ENCODE assay signal across 9 cellular contexts in the genomic region with DNA sequence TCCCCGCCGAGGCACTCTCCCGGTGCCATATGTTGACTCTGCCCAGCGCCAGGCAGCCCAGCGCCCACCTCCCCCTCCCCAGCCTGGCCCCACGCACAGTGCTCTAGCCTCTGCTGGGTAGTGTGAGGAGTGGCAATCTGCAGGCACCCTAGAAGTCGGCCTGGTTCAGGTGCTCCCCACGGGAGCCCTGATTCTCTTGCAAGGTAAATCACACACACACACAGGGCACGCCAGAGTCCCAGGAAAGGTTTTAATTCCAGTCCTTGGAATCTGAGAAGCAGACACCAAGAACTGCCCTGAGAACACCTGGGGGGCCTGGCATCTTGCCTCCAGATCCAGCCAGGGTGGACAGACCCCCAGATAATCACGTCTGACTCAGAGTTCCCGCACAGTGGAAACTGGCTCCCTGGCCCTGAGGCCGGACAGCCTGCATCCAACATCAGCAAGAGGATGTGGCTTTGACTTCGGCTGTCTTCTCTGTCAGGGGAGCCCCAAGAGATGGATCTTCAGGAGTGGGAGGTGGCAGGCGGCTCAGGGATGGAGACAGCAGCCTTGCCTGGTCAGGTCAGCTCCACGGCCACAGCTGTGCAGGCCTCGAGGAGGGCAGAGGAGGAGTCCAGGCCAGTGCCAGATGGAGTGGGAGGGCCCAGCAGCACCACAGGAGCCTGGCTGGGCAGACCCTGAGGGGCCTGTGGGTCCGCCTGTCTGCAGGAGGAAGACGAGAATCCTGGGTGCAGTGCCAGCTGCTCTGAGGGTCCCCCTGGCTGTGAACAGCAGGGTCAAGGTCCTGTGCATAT. TPM values are rescaled to one million over a fixed set of nuclear protein-coding genes. Genes with fewer than 3 reads are reported as not detected.
DNase-seq lines count a peak whose midpoint lies in the region; ATAC-seq and TF ChIP-seq lines count a peak whose summit lies in the region.
"Had no signal": no experiment of that assay in that cellular context is flagged by ENCODE, and none has a peak within 500 bp of the region (broad histone marks: within the 10 kb centered on the region; RNA-seq: fewer than 3 reads in every experiment).

No MANE protein-coding gene starts in this region.

- H3K4ac ChIP-seq in neuronal stem cell (ENCODE audit: low read length): no peak overlapping the region

- no peak for ATAC-seq in PC-3
- no peak for ATAC-seq in GM18907 (IDR thresholded peaks at IDR 0.05; ENCODE audit: unreplicated experiment)

- peak overlapping the region; percentile 6 for H2BK15ac ChIP-seq in neuronal stem cell (ENCODE audit: low read length)

- H2AFZ ChIP-seq in PC-3 (ENCODE audit: low read length) (no peak overlapping the region), neuronal stem cell (ENCODE audit: low read length) (no peak overlapping the region)

- TF ChIP-seq CTCF in PC-3 (conservative IDR thresholded peaks at IDR 0.05; ENCODE audit: low read depth, low read length): no peak

- H2BK5ac ChIP-seq in neuronal stem cell (ENCODE audit: low read length): no peak overlapping the region

- intact Hi-C loops in PC-3 (cut with micrococcal nuclease): no loop called here

- H3K9me3 ChIP-seq in PC-3 (ENCODE audit: low read length) (no peaks in the 10 kb centered on the region), ectodermal cell (ENCODE audit: control insufficient read depth, low read length) (no peaks in the 10 kb centered on the region), neuronal stem cell (replicated peaks in 1 of 2; ENCODE audit: control insufficient read depth in 2 of 2, insufficient read depth in 1 of 2, low read depth in 1 of 2, low read length in 2 of 2) (peaks cover 0 to 3% of the 10 kb centered on the region in 2 donors)

- H4K8ac ChIP-seq in neuronal stem cell (ENCODE audit: low read depth, low read length): no peak overlapping the region

- POLR2A ChIA-PET in PC-3 (lab: Charles Lee; ENCODE audit: unreplicated experiment): interaction anchor here (1.2 kb wide), 1 partner anchor 48 kb away, joined by 11 read pairs; a partner anchor contains a TSS

- H3K4me1 ChIP-seq in PC-3 (ENCODE audit: insufficient read depth, low read length) (peaks cover 31% of the 10 kb centered on the region), ectodermal cell (ENCODE audit: control insufficient read depth, insufficient read depth, low read length) (peaks cover 15% of the 10 kb centered on the region), neuronal stem cell (ENCODE audit: control insufficient read depth in 2 of 2, insufficient read depth in 1 of 2, low read depth in 1 of 2, low read length in 2 of 2) (peaks cover 15 to 24% of the 10 kb centered on the region in 2 donors)

- no peak overlapping the region for H3K4me3 ChIP-seq in PC-3 (ENCODE audit: low read length)
- no peak overlapping the region for H3K4me3 ChIP-seq in ectodermal cell (ENCODE audit: insufficient read depth, low read depth, low read length)
- no peak overlapping the region for H3K4me3 ChIP-seq in neuronal stem cell (ENCODE audit: low read length in 2 of 2)

- CTCF ChIA-PET in PC-3 (lab: Charles Lee): interaction anchor here (2.6 kb wide), 1 partner anchor 25 kb away, joined by 21 read pairs; no protein-coding TSS in a partner anchor

- 84 to 85% methylated on average over 18 of the region's 18 CpGs for WGBS in ectodermal cell, 2 experiments
- no CpG with 5 or more reads among the region's 18 CpGs for WGBS in neuronal stem cell (ENCODE audit: extremely low coverage in 2 of 2, insufficient read length in 2 of 2, insufficient replicate concordance in 1 of 2), 2 donors

- H3K79me1 ChIP-seq in neuronal stem cell (ENCODE audit: low read depth, low read length): peaks cover 8% of the 10 kb centered on the region

- peak overlapping the region; percentile 96 for H3K4me2 ChIP-seq in PC-3 (ENCODE audit: low read length)
- H3K4me2 ChIP-seq in neuronal stem cell (ENCODE audit: insufficient read depth, low read length, poor library complexity, severe bottlenecking): no peak overlapping the region

- H3K79me2 ChIP-seq in PC-3 (ENCODE audit: low read length): peaks cover 17% of the 10 kb centered on the region

- H4K91ac ChIP-seq in neuronal stem cell (ENCODE audit: low read depth, low read length, poor library complexity): no peak overlapping the region

- no peak overlapping the region for H3K23ac ChIP-seq in neuronal stem cell (ENCODE audit: low read depth, low read length, poor library complexity)

- peak overlapping the region; percentile 67 for H3K18ac ChIP-seq in neuronal stem cell (ENCODE audit: low read length)

- H3K9ac ChIP-seq in PC-3 (ENCODE audit: low read length): peak overlapping the region; percentile 44
- peak overlapping the region; percentile 12 for H3K9ac ChIP-seq in neuronal stem cell (ENCODE audit: low read depth, low read length, poor library complexity)

- H3K27ac ChIP-seq in PC-3 (ENCODE audit: low read length) (peak overlapping the region; percentile 96), ectodermal cell (ENCODE audit: insufficient read depth, low read depth, low read length, poor library complexity, severe bottlenecking) (peak overlapping the region; percentile 72), neuronal stem cell (replicated peaks; ENCODE audit: low read length) (peak overlapping the region; percentile 12)
- H3K27ac ChIP-seq: VCaP had no signal

- H3K14ac ChIP-seq in neuronal stem cell (ENCODE audit: low read length): no peak overlapping the region

- no peak overlapping the region for H2BK120ac ChIP-seq in neuronal stem cell (ENCODE audit: low read depth, low read length)

- H2AK5ac ChIP-seq in neuronal stem cell (ENCODE audit: low read depth, low read length): no peak overlapping the region

- DNase-seq in DMS 273 treated with DMSO at 0.1 percent for 48 hours (lab: John Stamatoyannopoulos, UW) (peak; percentile 77), PC-3 (no peak), neuronal stem cell (ENCODE audit: low spot score) (no peak), NOMO-1 (lab: John Stamatoyannopoulos, UW; ENCODE audit: unreplicated experiment in 2 of 2) (no peak), H4 (ENCODE audit: low spot score) (no peak)
- no peak for DNase-seq in activated CD4-positive, CD25-positive, alpha-beta regulatory T cell (lab: John Stamatoyannopoulos, UW)

- H3K27me3 ChIP-seq in PC-3 (ENCODE audit: low read length) (no peaks in the 10 kb centered on the region), ectodermal cell (ENCODE audit: control insufficient read depth, insufficient read depth, low read length, poor library complexity, severe bottlenecking) (peaks cover 6% of the 10 kb centered on the region), neuronal stem cell (ENCODE audit: control insufficient read depth in 3 of 3, insufficient read depth in 3 of 3, low read depth in 1 of 3, low read length in 3 of 3) (no peaks in the 10 kb centered on the region)

- no peaks in the 10 kb centered on the region for H4K20me1 ChIP-seq in PC-3 (ENCODE audit: low read length)

- H3K9me2 ChIP-seq in PC-3 (replicated peaks; ENCODE audit: low read length): no peaks in the 10 kb centered on the region

- H2BK12ac ChIP-seq in neuronal stem cell (ENCODE audit: low read length): peak overlapping the region; percentile 16

- no TSS peak for BruUV-seq in PC-3 (replicated peaks; lab: Mats Ljungman, UMichigan)

- peaks cover 27% of the 10 kb centered on the region; the same call in 1 of the 2 replicates for H3K36me3 ChIP-seq in PC-3 (ENCODE audit: low read depth, low read length)
- H3K36me3 ChIP-seq in ectodermal cell (ENCODE audit: control insufficient read depth, insufficient read depth, low read length): peaks cover 8% of the 10 kb centered on the region
- H3K36me3 ChIP-seq in neuronal stem cell (replicated peaks in 1 of 2; ENCODE audit: control insufficient read depth in 2 of 2, insufficient read depth in 2 of 2, low read length in 2 of 2): peaks cover 33 to 44% of the 10 kb centered on the region in 2 donors

- peaks cover 7% of the 10 kb centered on the region for H3F3A ChIP-seq in PC-3 (ENCODE audit: low read length, unreplicated experiment)

RNA-seq across cellular contexts. Expression of a gene that starts 1.1 kb away (rescaled TPM):
- 41.2 and 71.8 TPM in 2 replicates for total RNA-seq in PC-3 (2014; rRNA removed)
- polyA plus RNA-seq in ectodermal cell (2013, experiment 1 of 4): 5.1 TPM
- 4.4 TPM for polyA plus RNA-seq in ectodermal cell (2013, experiment 2 of 4)
- polyA plus RNA-seq in ectodermal cell (2013, experiment 3 of 4): 3.4 TPM
- polyA plus RNA-seq in ectodermal cell (2013, experiment 4 of 4): 3.3 TPM
- 2.4 TPM for polyA plus RNA-seq in neuronal stem cell (2013, experiment 1 of 2)
- polyA plus RNA-seq in neuronal stem cell (2013, experiment 2 of 2): 2.1 TPM
- 4.3 and 7.4 TPM in 2 replicates for total RNA-seq in H4 (2014; rRNA removed; shearing (Covaris generic))

RNA-seq across cellular contexts. Expression of a gene that starts 7.6 kb away (rescaled TPM):
- total RNA-seq in PC-3 (2014; rRNA removed): 123 and 176 TPM in 2 replicates
- 35.4 TPM for polyA plus RNA-seq in ectodermal cell (2013, experiment 1 of 4)
- 37.6 TPM for polyA plus RNA-seq in ectodermal cell (2013, experiment 2 of 4)
- polyA plus RNA-seq in ectodermal cell (2013, experiment 3 of 4): 29.6 TPM
- 30.4 TPM for polyA plus RNA-seq in ectodermal cell (2013, experiment 4 of 4)
- 23.5 TPM for polyA plus RNA-seq in neuronal stem cell (2013, experiment 1 of 2)
- polyA plus RNA-seq in neuronal stem cell (2013, experiment 2 of 2): 21.8 TPM
- total RNA-seq in H4 (2014; rRNA removed; shearing (Covaris generic)): 88.2 and 107 TPM in 2 replicates

RNA-seq across cellular contexts. Expression of a gene that starts 10.1 kb away (rescaled TPM):
- 38.9 and 41.1 TPM in 2 replicates for total RNA-seq in PC-3 (2014; rRNA removed)
- polyA plus RNA-seq in ectodermal cell (2013, experiment 1 of 4): 51.4 TPM
- 50.2 TPM for polyA plus RNA-seq in ectodermal cell (2013, experiment 2 of 4)
- polyA plus RNA-seq in ectodermal cell (2013, experiment 3 of 4): 45.4 TPM
- polyA plus RNA-seq in ectodermal cell (2013, experiment 4 of 4): 47.5 TPM
- 31.8 TPM for polyA plus RNA-seq in neuronal stem cell (2013, experiment 1 of 2)
- 30.8 TPM for polyA plus RNA-seq in neuronal stem cell (2013, experiment 2 of 2)
- total RNA-seq in H4 (2014; rRNA removed; shearing (Covaris generic)): 24.5 and 25.2 TPM in 2 replicates

RNA-seq across cellular contexts. Expression of a gene that starts 20.5 kb away (rescaled TPM):
- not detected in 2 replicates for total RNA-seq in PC-3 (2014; rRNA removed)
- 3.7 TPM for polyA plus RNA-seq in ectodermal cell (2013, experiment 1 of 4)
- polyA plus RNA-seq in ectodermal cell (2013, experiment 2 of 4): 4.4 TPM
- polyA plus RNA-seq in ectodermal cell (2013, experiment 3 of 4): 5.5 TPM
- 6.2 TPM for polyA plus RNA-seq in ectodermal cell (2013, experiment 4 of 4)
- polyA plus RNA-seq in neuronal stem cell (2013, experiment 1 of 2): 3.3 TPM
- 3.2 TPM for polyA plus RNA-seq in neuronal stem cell (2013, experiment 2 of 2)
- not detected in 2 replicates for total RNA-seq in H4 (2014; rRNA removed; shearing (Covaris generic))

RNA-seq across cellular contexts. Expression of a gene that starts 34.3 kb away (rescaled TPM):
- 25.5 and 27.8 TPM in 2 replicates for total RNA-seq in PC-3 (2014; rRNA removed)
- polyA plus RNA-seq in ectodermal cell (2013, experiment 1 of 4): 36.1 TPM
- polyA plus RNA-seq in ectodermal cell (2013, experiment 2 of 4): 24.7 TPM
- 17.7 TPM for polyA plus RNA-seq in ectodermal cell (2013, experiment 3 of 4)
- 19.3 TPM for polyA plus RNA-seq in ectodermal cell (2013, experiment 4 of 4)
- polyA plus RNA-seq in neuronal stem cell (2013, experiment 1 of 2): 36.9 TPM
- 36.4 TPM for polyA plus RNA-seq in neuronal stem cell (2013, experiment 2 of 2)
- 0.39 and 0.62 TPM in 2 replicates for total RNA-seq in H4 (2014; rRNA removed; shearing (Covaris generic))

Comparison
In these comparisons a context has a peak if more than half of its experiments do, and no peak if none do; other contexts are left out.
1. H3K27ac ChIP-seq: peak in every context shown above with its lines; median percentile 96 in PC-3; 72 in ectodermal cell; 12 in neuronal stem cell.